In the genomic region with DNA sequence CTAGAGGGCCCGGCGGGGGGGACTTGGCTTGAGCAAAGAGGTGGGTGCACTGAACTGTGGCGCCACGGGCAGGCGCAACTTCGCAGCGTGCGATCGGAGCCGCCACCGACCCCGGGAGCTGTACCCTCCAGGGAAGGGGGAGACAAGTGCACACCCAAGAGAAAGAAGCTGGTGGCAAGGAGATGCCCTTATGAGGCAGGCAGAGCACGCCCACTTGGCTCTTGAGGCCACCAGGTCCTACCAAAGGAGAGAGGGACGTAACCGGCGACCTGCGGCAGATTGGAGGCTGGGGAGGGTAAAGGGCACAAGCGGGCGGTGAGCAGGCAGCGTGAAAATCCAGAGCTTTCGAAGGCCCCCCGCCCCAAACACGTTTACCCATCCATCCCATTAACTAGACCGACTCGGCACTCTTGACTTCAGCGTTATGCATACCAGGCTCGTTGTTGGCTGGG, we compare ENCODE assay signal across 9 cellular contexts. TPM values are rescaled to one million over a fixed set of nuclear protein-coding genes. Genes with fewer than 3 reads are reported as not detected.
DNase-seq lines count a peak whose midpoint lies in the region; ATAC-seq and TF ChIP-seq lines count a peak whose summit lies in the region.
"Had no signal": no experiment of that assay in that cellular context is flagged by ENCODE, and none has a peak within 500 bp of the region (broad histone marks: within the 10 kb centered on the region; RNA-seq: fewer than 3 reads in every experiment).

No MANE protein-coding gene starts in this region.

- CTCF ChIA-PET in AG04450 (lab: Charles Lee) (interaction anchor here (0.9 to 7.5 kb wide), 5 partner anchors 11 to 528 kb away, joined by 3 to 137 read pairs (median 8); no protein-coding TSS in a partner anchor), T-cell (lab: Charles Lee) (interaction anchor here (0.7 to 1.4 kb wide), 6 partner anchors 9 to 394 kb away, joined by 3 to 4 read pairs (median 4); a partner anchor contains a TSS)

- no peaks in the 10 kb centered on the region for H3K36me3 Mint-ChIP-seq in T-cell

- peak overlapping the region; percentile 76 for H3K4me3 ChIP-seq in AG04450 (ENCODE audit: low read depth, low read length)
- H3K4me3 ChIP-seq in foreskin fibroblast (ENCODE audit: low read depth in 1 of 2, low read length in 2 of 2): peak overlapping the region; percentile 50 to 59
- peak overlapping the region; percentile 64 for H3K4me3 ChIP-seq in suprapubic skin

- POLR2A ChIA-PET in AG04450 (lab: Yijun Ruan, JAX): interaction anchor here (0.7 to 1.7 kb wide), 7 partner anchors 9 to 340 kb away, joined by 3 to 10 read pairs (median 4); a partner anchor contains a TSS
- POLR2A ChIA-PET in T-cell (lab: Charles Lee): no interaction called here

- TF ChIP-seq EP300 in suprapubic skin (IDR thresholded peaks at IDR 0.05): no peak

- H3K4me1 ChIP-seq in suprapubic skin: peaks cover 84% of the 10 kb centered on the region

- H3K27ac Mint-ChIP-seq in T-cell: no peak overlapping the region

- no peaks in the 10 kb centered on the region for H3K9me3 Mint-ChIP-seq in T-cell

- H3K27me3 Mint-ChIP-seq in T-cell: peaks cover 48 to 83% of the 10 kb centered on the region in 2 donors

- TF ChIP-seq CTCF in AG04450 (IDR thresholded peaks at IDR 0.05; ENCODE audit: low read depth, low read length) (no peak), GM13976 (IDR thresholded peaks at IDR 0.05; ENCODE audit: borderline replicate concordance, control extremely low read depth, extremely low read depth, insufficient read depth, missing control alignments) (no peak), foreskin fibroblast (IDR thresholded peaks at IDR 0.05; ENCODE audit: low read depth, low read length) (no peak), suprapubic skin (IDR thresholded peaks at IDR 0.05) (no peak)

- ATAC-seq in T-cell (replicated peaks in 1 of 4): peak in 3 of 4 experiments; percentile 1 to 9 (median 8)

- 2% methylated on average over 27 of the region's 27 CpGs for WGBS in suprapubic skin

- H3K27me3 ChIP-seq in AG04450 (ENCODE audit: control insufficient read depth, insufficient read depth, low read length) (peaks cover 2% of the 10 kb centered on the region), suprapubic skin (peaks cover 99% of the 10 kb centered on the region)

- in situ Hi-C loops in GM13976 (cut with MboI; ENCODE audit: low sequenced_read_pairs, unreplicated experiment): loop anchor here (10.0 to 25.0 kb wide), 2 partner anchors 397 to 1164 kb away; a partner anchor contains a TSS

- no peak for DNase-seq in AG04450 (ENCODE audit: low read depth, low spot score)
- peak; percentile 34 for DNase-seq in GM13976 (ENCODE audit: low spot score)
- peak in 1 of 34 experiments; percentile 39 for DNase-seq in T-cell
- DNase-seq in foreskin fibroblast: no peak
- DNase-seq in suprapubic skin (ENCODE audit: low spot score in 2 of 2): no peak
- DNase-seq in HuH-7.5 (ENCODE audit: low spot score): no peak
- no peak for DNase-seq in occipital lobe (lab: John Stamatoyannopoulos, UW)
- no peak for DNase-seq in NAMALWA (ENCODE audit: low spot score)

- no peaks in the 10 kb centered on the region for H3K36me3 ChIP-seq in suprapubic skin
- H3K36me3 ChIP-seq: left lung had no signal

- H3K9me3 ChIP-seq in AG04450 (ENCODE audit: control insufficient read depth, insufficient read depth, low read length): no peaks in the 10 kb centered on the region; the same call in 1 of the 2 replicates
- H3K9me3 ChIP-seq in suprapubic skin: no peaks in the 10 kb centered on the region
- H3K9me3 ChIP-seq: left lung had no signal

- peak overlapping the region; percentile 75 to 86 (median 75) for H3K4me3 Mint-ChIP-seq in T-cell

- H3K4me1 Mint-ChIP-seq in T-cell: peaks cover 49 to 65% (median 58%) of the 10 kb centered on the region in 3 donors

- H3K27ac ChIP-seq in AG04450 (ENCODE audit: low read depth, low read length) (no peak overlapping the region), suprapubic skin (no peak overlapping the region)
- H3K27ac ChIP-seq: left lung had no signal

- no peak for TF ChIP-seq POLR2A in suprapubic skin (IDR thresholded peaks at IDR 0.05)

RNA-seq across cellular contexts. Expression of a gene that starts 1.0 kb away (rescaled TPM):
- polyA plus RNA-seq in AG04450 (2011; rRNA removed): 0.10 and 0.24 TPM in 2 replicates
- polyA minus RNA-seq in AG04450 (2011; rRNA and poly(A)+ RNA removed): 0.09 TPM in 1 of 2 replicates, not detected in the other
- total RNA-seq in T-cell (under 1 TPM in 2 of 5 donors, not detected in 3; 0.16 to 0.19 TPM), suprapubic skin (1 to 10 TPM in 1 of 4 donors, under 1 TPM in 2, not detected in 1; 0.30 to 1.1 (median 0.42) TPM), occipital lobe (3.3 TPM)
- total RNA-seq: left lung had no signal

RNA-seq across cellular contexts. Expression of a gene that starts 16.4 kb away (rescaled TPM):
- 1.9 and 2.2 TPM in 2 replicates for polyA plus RNA-seq in AG04450 (2011; rRNA removed)
- 1.4 and 1.5 TPM in 2 replicates for polyA minus RNA-seq in AG04450 (2011; rRNA and poly(A)+ RNA removed)
- total RNA-seq in T-cell (not detected), suprapubic skin (1 to 10 TPM in 1 of 4 donors, under 1 TPM in 2, not detected in 1; 0.19 to 1.6 (median 0.44) TPM), occipital lobe (21.4 TPM)
- total RNA-seq: left lung had no signal
